17 cellular contexts compared by ENCODE assay signal in genomic region chr22:43291381-43291780, GRCh38. TPM values are rescaled to one million over a fixed set of nuclear protein-coding genes. Genes with fewer than 3 reads are reported as not detected.
"Had no signal": no experiment of that assay in that cellular context is flagged by ENCODE, and none has a peak within 500 bp of the region (broad histone marks: within the 10 kb centered on the region; RNA-seq: fewer than 3 reads in every experiment).

No MANE protein-coding gene starts in this region.

- H3K27ac ChIP-seq: KMS-11, RWPE1, SJSA1, SK-N-MC had no signal

- H3K9ac ChIP-seq: KMS-11 had no signal

- H3K4me3 ChIP-seq: K562, SJSA1 had no signal

- H3K36me3 ChIP-seq: SJSA1 had no signal

- H3K27me3 ChIP-seq: SJSA1 had no signal

- H3K9me3 ChIP-seq: SJSA1 had no signal

- ATAC-seq: HepG2, K562, Panc1, PC-3 had no signal

- H3K4me2 ChIP-seq: KMS-11 had no signal

- DNase-seq: Kasumi-1; MM.1S; NCI-H1436; NCI-H2029; NCI-H510A treated with DMSO at 0.1 percent for 48 hours; NCI-H82; NK-92 treated with Interleukin-12 subunit alpha and Interleukin-12 subunit beta, amount 100 ng/mL, for 24 hours; PC-3 had no signal

RNA-seq across cellular contexts. Expression of gene SCUBE1, which starts 51.8 kb away (rescaled TPM):
- total RNA-seq: OCI-LY7, PC-3, SJSA1 had no signal
- polyA plus RNA-seq: IgD-negative memory B cell had no signal
